Comparison of ENCODE assay signal across 34 cellular contexts in genomic region chr5:15135661-15136060, GRCh38.
"Had no signal": no experiment of that assay in that cellular context is flagged by ENCODE, and none has a peak within 500 bp of the region (broad histone marks: within the 10 kb centered on the region; RNA-seq: fewer than 3 reads in every experiment).

No MANE protein-coding gene starts in this region.

- ATAC-seq: activated naive CD4-positive, alpha-beta T cell treated with anti-CD3 and anti-CD28 coated beads, Interleukin-2, amount 50 U/mL, for 72 hours; activated naive CD8-positive, alpha-beta T cell treated with anti-CD3 and anti-CD28 coated beads, Interleukin-2, amount 50 U/mL, for 24 hours; activated T-cell treated with anti-CD3 and anti-CD28 coated beads, Interleukin-2, amount 50 U/mL, for 4 hours; activated T-cell treated with anti-CD3 and anti-CD28 coated beads, Interleukin-2, amount 50 U/mL, for 72 hours; activated T-helper 17 cell treated with anti-CD3 and anti-CD28 coated beads, Interleukin-2, amount 50 U/mL, for 72 hours; body of pancreas had no signal

- H3K4me1 ChIP-seq: adrenal gland, ascending aorta, body of pancreas, breast epithelium had no signal

- H3K36me3 ChIP-seq: adrenal gland, ascending aorta, brain microvascular endothelial cell, breast epithelium, cardiac muscle cell had no signal

- FAIRE-seq: astrocyte, bronchial epithelial cell had no signal

- H3K27me3 ChIP-seq: adrenal gland, ascending aorta, body of pancreas, brain microvascular endothelial cell, breast epithelium, cardiac muscle cell had no signal

- H3K9me3 ChIP-seq: adrenal gland, ascending aorta, body of pancreas, breast epithelium had no signal

- H3K27ac ChIP-seq: adrenal gland, ascending aorta, body of pancreas, brain microvascular endothelial cell, breast epithelium, cardiac muscle cell had no signal

- H3K4me3 ChIP-seq: adrenal gland, ascending aorta, body of pancreas, breast epithelium, cardiac muscle cell had no signal

- DNase-seq: activated effector memory CD4-positive, alpha-beta T cell treated with anti-CD3 and anti-CD28 coated beads, Interleukin-2, amount 50 U/mL, for 16 hours; activated effector memory CD4-positive, alpha-beta T cell treated with Interleukin-2 at 50 U/mL for 16 hours; activated gamma-delta T cell; activated gamma-delta T cell treated with Interleukin-2 at 50 U/mL for 16 hours; activated naive CD4-positive, alpha-beta T cell; activated naive CD4-positive, alpha-beta T cell treated with anti-CD3 and anti-CD28 coated beads for 36 hours; activated naive CD4-positive, alpha-beta T cell treated with anti-CD3 and anti-CD28 coated beads, Interleukin-2, amount 10 ng/mL, durations not matched to agents 7 days and 5 days; activated naive CD4-positive, alpha-beta T cell treated with anti-CD3 and anti-CD28 coated beads, Interleukin-2, amount 50 U/mL, for 16 hours; activated naive CD4-positive, alpha-beta T cell treated with Interleukin-2 at 50 U/mL for 16 hours; activated naive CD8-positive, alpha-beta T cell treated with anti-CD3 and anti-CD28 coated beads for 36 hours; activated naive CD8-positive, alpha-beta T cell treated with anti-CD3 and anti-CD28 coated beads, Interleukin-2, amount 10 ng/mL, durations not matched to agents 7 days and 5 days; activated naive CD8-positive, alpha-beta T cell treated with anti-CD3 and anti-CD28 coated beads, Interleukin-2, amount 50 U/mL, for 24 hours; activated T-cell treated with anti-CD3 and anti-CD28 coated beads, Interleukin-2, amount 50 U/mL, for 1 hour; activated T-cell treated with anti-CD3 and anti-CD28 coated beads, Interleukin-2, amount 50 U/mL, for 24 hours; activated T-cell treated with anti-CD3 and anti-CD28 coated beads, Interleukin-2, amount 50 U/mL, for 4 hours; activated T-cell treated with anti-CD3 and anti-CD28 coated beads, Interleukin-2, amount 50 U/mL, for 48 hours; activated T-cell treated with anti-CD3 and anti-CD28 coated beads, Interleukin-2, amount 50 U/mL, for 72 hours; adrenal gland; amniotic stem cell; amygdala; anterior cingulate cortex; aorta; body of pancreas; brain microvascular endothelial cell; caudate nucleus; central memory CD4-positive, alpha-beta T cell; cerebellar nuclear complex had no signal
